ENCODE assay signal across 27 cellular contexts in genomic region chr13:32029684-32030083, GRCh38.
"Had no signal": no experiment of that assay in that cellular context is flagged by ENCODE, and none has a peak within 500 bp of the region (broad histone marks: within the 10 kb centered on the region; RNA-seq: fewer than 3 reads in every experiment).

No MANE protein-coding gene starts in this region.

- H3K9me3 ChIP-seq: adrenal gland, breast epithelium, MG63, SJSA1 had no signal

- H3K36me3 Mint-ChIP-seq: activated naive CD8-positive, alpha-beta T cell treated with anti-CD3 and anti-CD28 coated beads, Interleukin-2, amount 10 ng/mL, durations not matched to agents 7 days and 5 days had no signal

- H3K4me3 ChIP-seq: adrenal gland, breast epithelium, MG63, SJSA1 had no signal

- H3K27ac ChIP-seq: adrenal gland, breast epithelium, SJSA1 had no signal

- H3K27ac Mint-ChIP-seq: activated CD8-positive, alpha-beta T cell treated with anti-CD3 and anti-CD28 coated beads for 36 hours; activated naive CD8-positive, alpha-beta T cell treated with anti-CD3 and anti-CD28 coated beads, Interleukin-2, amount 10 ng/mL, durations not matched to agents 7 days and 5 days; activated T-cell treated with anti-CD3 and anti-CD28 coated beads, Interleukin-2, amount 50 U/mL, for 72 hours; activated T-helper 2 cell treated with anti-CD3 and anti-CD28 coated beads, Interferon-gamma antibody, Interleukin-2, Interleukin-4, amounts not matched to agents 10 μg/mL and 5 μg/mL and 100 μg/mL, durations not matched to agents 14 hours and 24 hours and 36 hours had no signal

- FAIRE-seq: RCC 7860 had no signal

- H3K27me3 ChIP-seq: adrenal gland, breast epithelium, MG63, SJSA1 had no signal

- ATAC-seq: activated CD4-positive, CD25-positive, alpha-beta regulatory T cell treated with anti-CD3 and anti-CD28 coated beads, Interleukin-2, amount 50 U/mL, for 24 hours; activated CD8-positive, alpha-beta T cell treated with anti-CD3 and anti-CD28 coated beads for 36 hours; activated T-cell treated with anti-CD3 and anti-CD28 coated beads, Interleukin-2, amount 50 U/mL, for 72 hours; PC-3; SK-N-SH treated with all-trans-retinoic acid at 6 μM for 48 hours had no signal

- H3K36me3 ChIP-seq: adrenal gland, breast epithelium, MG63, SJSA1 had no signal

- H3K4me1 ChIP-seq: breast epithelium had no signal

- H3K9me3 Mint-ChIP-seq: activated CD8-positive, alpha-beta T cell treated with anti-CD3 and anti-CD28 coated beads for 36 hours; activated naive CD8-positive, alpha-beta T cell treated with anti-CD3 and anti-CD28 coated beads, Interleukin-2, amount 10 ng/mL, durations not matched to agents 7 days and 5 days; activated T-cell treated with anti-CD3 and anti-CD28 coated beads, Interleukin-2, amount 50 U/mL, for 72 hours; activated T-helper 2 cell treated with anti-CD3 and anti-CD28 coated beads, Interferon-gamma antibody, Interleukin-2, Interleukin-4, amounts not matched to agents 10 μg/mL and 5 μg/mL and 100 μg/mL, durations not matched to agents 14 hours and 24 hours and 36 hours had no signal

- DNase-seq: activated CD4-positive, alpha-beta T cell treated with anti-CD3 and anti-CD28 coated beads for 4 hours; activated CD8-positive, alpha-beta memory T cell treated with anti-CD3 and anti-CD28 coated beads, Interleukin-2, amount 50 U/mL, for 4 hours; activated CD8-positive, alpha-beta T cell treated with anti-CD3 and anti-CD28 coated beads for 36 hours; activated gamma-delta T cell treated with Interleukin-2 at 50 U/mL for 16 hours; activated naive CD4-positive, alpha-beta T cell treated with anti-CD3 and anti-CD28 coated beads, Interleukin-2, amount 50 U/mL, for 16 hours; activated naive CD8-positive, alpha-beta T cell treated with anti-CD3 and anti-CD28 coated beads, Interleukin-2, amount 10 ng/mL, durations not matched to agents 7 days and 5 days; activated T-cell treated with anti-CD3 and anti-CD28 coated beads, Interleukin-2, amount 50 U/mL, for 72 hours; adrenal gland; anterior cingulate cortex; caudate nucleus; MG63; NCI-H1105; NCI-H146; NCI-H2029; NCI-H446; NCI-H524; NCI-H774; NK-92 treated with Interleukin-12 subunit alpha and Interleukin-12 subunit beta, amount 100 ng/mL, for 24 hours; PC-3; SHP77; SW 1271 had no signal

- H3K4me3 Mint-ChIP-seq: activated CD8-positive, alpha-beta T cell treated with anti-CD3 and anti-CD28 coated beads for 36 hours; activated naive CD8-positive, alpha-beta T cell treated with anti-CD3 and anti-CD28 coated beads, Interleukin-2, amount 10 ng/mL, durations not matched to agents 7 days and 5 days had no signal
